Comparison of ENCODE assay signal across 9 cellular contexts in the genomic region with DNA sequence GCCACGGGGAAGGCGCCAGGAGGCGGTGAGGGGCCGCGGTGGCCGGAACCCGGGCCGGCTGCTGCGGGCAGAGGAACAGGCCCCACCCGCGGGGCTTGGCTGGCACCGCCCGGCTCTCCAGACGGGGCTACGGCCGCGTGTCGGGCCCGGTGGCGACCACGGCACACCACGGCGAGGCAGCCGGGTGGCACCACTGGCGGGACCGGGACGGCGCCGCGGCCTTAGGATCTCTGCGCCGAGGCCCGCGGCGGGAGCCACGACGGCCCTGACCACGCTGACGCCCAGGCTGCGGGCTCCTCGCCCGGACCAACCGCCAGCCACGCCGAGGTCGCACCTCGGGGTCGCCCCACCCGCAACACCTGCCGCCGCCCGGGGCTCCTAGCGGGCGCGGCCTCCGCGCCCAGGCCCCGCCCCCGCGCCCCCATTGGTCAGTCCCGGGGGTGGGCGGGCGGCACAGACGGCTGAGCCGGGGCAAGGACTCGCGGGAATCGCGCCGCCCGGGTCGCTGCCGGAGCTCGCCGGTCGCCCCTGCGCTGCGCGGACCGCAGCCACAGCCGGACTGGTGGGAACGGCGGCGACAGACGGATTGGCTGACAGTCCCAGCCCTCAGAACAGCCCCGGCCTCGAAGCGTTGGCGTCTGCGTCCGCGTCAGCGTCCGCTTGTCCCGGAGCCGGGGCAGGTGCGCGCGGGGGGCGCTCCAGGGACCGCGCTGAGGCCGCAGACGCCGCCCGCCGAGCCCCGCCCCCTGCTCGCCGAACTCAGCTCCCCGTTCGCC. TPM values are rescaled to one million over a fixed set of nuclear protein-coding genes. Genes with fewer than 3 reads are reported as not detected.
DNase-seq lines count a peak whose midpoint lies in the region; ATAC-seq, FAIRE-seq and TF ChIP-seq lines count a peak whose summit lies in the region.
"Had no signal": no experiment of that assay in that cellular context is flagged by ENCODE, and none has a peak within 500 bp of the region (broad histone marks: within the 10 kb centered on the region; RNA-seq: fewer than 3 reads in every experiment).

A gene with protein sequence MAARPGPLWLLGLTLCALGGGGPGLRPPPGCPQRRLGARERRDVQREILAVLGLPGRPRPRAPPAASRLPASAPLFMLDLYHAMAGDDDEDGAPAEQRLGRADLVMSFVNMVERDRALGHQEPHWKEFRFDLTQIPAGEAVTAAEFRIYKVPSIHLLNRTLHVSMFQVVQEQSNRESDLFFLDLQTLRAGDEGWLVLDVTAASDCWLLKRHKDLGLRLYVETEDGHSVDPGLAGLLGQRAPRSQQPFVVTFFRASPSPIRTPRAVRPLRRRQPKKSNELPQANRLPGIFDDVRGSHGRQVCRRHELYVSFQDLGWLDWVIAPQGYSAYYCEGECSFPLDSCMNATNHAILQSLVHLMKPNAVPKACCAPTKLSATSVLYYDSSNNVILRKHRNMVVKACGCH (plus strand): TSS at position 491 of the 776 bp plus-strand sequence. CDS start 356 bp downstream, outside the sequence.

- H3K36me3 Mint-ChIP-seq in CD8-positive, alpha-beta T cell, result peaks cover 12% of the 10 kb centered on the region

- H3K4me1 Mint-ChIP-seq in CD8-positive, alpha-beta T cell (ENCODE audit: low read depth), result peaks cover 3% of the 10 kb centered on the region

- H3K27me3 ChIP-seq in CD8-positive, alpha-beta T cell (ENCODE audit: insufficient read depth, low read length), result peaks cover 9% of the 10 kb centered on the region

- H3K4me3 Mint-ChIP-seq in CD8-positive, alpha-beta T cell, result peak within 1 kb of the TSS; percentile 74

- H3K9me3 Mint-ChIP-seq in CD8-positive, alpha-beta T cell, result no peaks in the 10 kb centered on the region

- ATAC-seq in CD8-positive, alpha-beta T cell, result peak; percentile 91
- ATAC-seq in GM19395 (IDR thresholded peaks at IDR 0.05; ENCODE audit: unreplicated experiment), result peak; percentile 72
- ATAC-seq in left cardiac atrium, result peak; percentile 82 to 86
- ATAC-seq in HG03097 (IDR thresholded peaks at IDR 0.05; ENCODE audit: low FRiP score, unreplicated experiment), result no peak

- intact Hi-C loops in CD8-positive, alpha-beta T cell (cut with DNase I, micrococcal nuclease), result loop anchor here in 1 of 2 experiments (1.0 kb wide), 1 partner anchor 48 kb away; no protein-coding TSS in a partner anchor
- intact Hi-C loops in left cardiac atrium (cut with DNase I), result no loop called here

- H3K4me3 ChIP-seq in CD8-positive, alpha-beta T cell (ENCODE audit: low read depth, low read length), result peak within 1 kb of the TSS; percentile 54
- H3K4me3 ChIP-seq in skeletal muscle cell (ENCODE audit: low read depth, low read length), result peak within 1 kb of the TSS; percentile 39

- FAIRE-seq in HTR-8/SVneo (lab: Jason Lieb, UNC), result no peak

- DNase-seq in CD8-positive, alpha-beta T cell, result peak; percentile 50 to 82 (median 69)
- peak; percentile 75 for DNase-seq in HTR-8/SVneo (ENCODE audit: insufficient read length, low spot score)
- DNase-seq in SHP77 treated with DMSO at 0.1 percent for 48 hours (lab: John Stamatoyannopoulos, UW), result peak; percentile 42
- peak; percentile 55 for DNase-seq in activated gamma-delta T cell treated with anti-CD3 and anti-CD28 coated beads, Interleukin-2, amount 50 U/mL, for 16 hours (ENCODE audit: low read depth)
- DNase-seq in left cardiac atrium, result peak; percentile 73
- no peak for DNase-seq in skeletal muscle cell (ENCODE audit: low read depth)

- H3K27me3 Mint-ChIP-seq in CD8-positive, alpha-beta T cell (ENCODE audit: low read depth), result peaks cover 24% of the 10 kb centered on the region

- H3K27ac Mint-ChIP-seq in CD8-positive, alpha-beta T cell, result no peak within 1 kb of the TSS

- H3K9me3 ChIP-seq in CD8-positive, alpha-beta T cell (ENCODE audit: low read length), result no peaks in the 10 kb centered on the region

- POLR2A ChIA-PET in CD8-positive, alpha-beta T cell (lab: Charles Lee), result no interaction called here

- CTCF ChIA-PET in CD8-positive, alpha-beta T cell (lab: Charles Lee), result no interaction called here

- no peak for TF ChIP-seq CTCF in CD8-positive, alpha-beta T cell (IDR thresholded peaks at IDR 0.05)

- H3K4me1 ChIP-seq in CD8-positive, alpha-beta T cell (ENCODE audit: insufficient read depth, low read length), result no peaks in the 10 kb centered on the region

- H3K27ac ChIP-seq in CD8-positive, alpha-beta T cell (ENCODE audit: low read depth, low read length), result no peak within 1 kb of the TSS

- peaks cover 5% of the 10 kb centered on the region for H3K36me3 ChIP-seq in CD8-positive, alpha-beta T cell (ENCODE audit: insufficient read depth, low read length)

RNA-seq across cellular contexts. Expression of the gene that starts here (rescaled TPM):
- total RNA-seq in CD8-positive, alpha-beta T cell, result under 1 TPM in 1 of 2 experiments, not detected in 1; 0.27 TPM
- 1 to 10 TPM; 1.3 to 2.9 TPM for total RNA-seq in left cardiac atrium
- total RNA-seq: LHCN-M2 had no signal

Comparison
In these comparisons a context has a peak if more than half of its experiments do, and no peak if none do; other contexts are left out.
1. Peak in DNase-seq, ATAC-seq and H3K4me3 ChIP-seq in CD8-positive, alpha-beta T cell; RNA of the gene not detected or under 1 TPM.